22 cellular contexts compared by ENCODE assay signal in genomic region chr11:122864386-122864785, GRCh38. TPM values are rescaled to one million over a fixed set of nuclear protein-coding genes. Genes with fewer than 3 reads are reported as not detected.
DNase-seq lines count a peak whose midpoint lies in the region; ATAC-seq and TF ChIP-seq lines count a peak whose summit lies in the region.
"Had no signal": no experiment of that assay in that cellular context is flagged by ENCODE, and none has a peak within 500 bp of the region (broad histone marks: within the 10 kb centered on the region; RNA-seq: fewer than 3 reads in every experiment).

No MANE protein-coding gene starts in this region.

- no peaks in the 10 kb centered on the region for H3K4me1 ChIP-seq in muscle layer of duodenum (ENCODE audit: control insufficient read depth in 1 of 2, insufficient read depth in 2 of 2, low read length in 2 of 2)
- H3K4me1 ChIP-seq: right atrium auricular region had no signal

- peaks cover 21% of the 10 kb centered on the region for H3K4me1 Mint-ChIP-seq in CD14-positive monocyte

- H3K36me3 Mint-ChIP-seq in CD14-positive monocyte, result peaks cover 15 to 19% of the 10 kb centered on the region in 2 donors
- H3K36me3 Mint-ChIP-seq: stimulated activated naive B cell treated with anti-CD40 and anti-IgM and Interleukin-4, amounts not matched to agents 10 μg/mL and 1 μg/mL and 100 μg/mL, for 72 hours had no signal

- H3K27me3 Mint-ChIP-seq in CD14-positive monocyte (ENCODE audit: low read depth in 3 of 3), result peaks cover 6 to 9% (median 6%) of the 10 kb centered on the region in 3 donors

- DNase-seq in CD14-positive monocyte (ENCODE audit: low spot score), result no peak
- DNase-seq in MV-4-11 (lab: John Stamatoyannopoulos, UW), result peak; percentile 41
- DNase-seq in cardiac fibroblast (ENCODE audit: low read depth in 2 of 2), result peak; percentile 6 to 15
- DNase-seq in NCI-H1436 treated with DMSO at 0.1 percent for 48 hours (lab: John Stamatoyannopoulos, UW), result no peak
- DNase-seq in anterior cingulate cortex (lab: John Stamatoyannopoulos, UW), result no peak
- no peak for DNase-seq in left ventricle myocardium superior
- DNase-seq: natural killer cell; NCI-H510A treated with DMSO at 0.1 percent for 48 hours; stimulated activated naive B cell treated with anti-CD40 and anti-IgM and Interleukin-4, amounts not matched to agents 10 μg/mL and 1 μg/mL and 100 μg/mL, for 72 hours had no signal

- H3K27me3 ChIP-seq in muscle layer of duodenum (ENCODE audit: low read depth, low read length), result peaks cover 4% of the 10 kb centered on the region
- H3K27me3 ChIP-seq: right atrium auricular region had no signal

- H3K4me3 Mint-ChIP-seq in CD14-positive monocyte, result peak overlapping the region; percentile 68 to 92
- H3K4me3 Mint-ChIP-seq: activated naive CD4-positive, alpha-beta T cell treated with anti-CD3 and anti-CD28 coated beads for 36 hours; natural killer cell; T-helper 1 cell treated with Interleukin-12 subunit alpha and Interleukin-12 subunit beta and Interleukin-4 antibody, amounts not matched to agents 30 μg/mL and 1 μg/mL, for 36 hours had no signal

- ATAC-seq in activated CD4-positive, CD25-positive, alpha-beta regulatory T cell treated with anti-CD3 and anti-CD28 coated beads, Interleukin-2, amount 50 U/mL, for 24 hours, result no peak
- no peak for ATAC-seq in left ventricle myocardium superior
- ATAC-seq: natural killer cell had no signal

- H3K9me3 Mint-ChIP-seq in CD14-positive monocyte, result peaks cover 0 to 2% (median 0%) of the 10 kb centered on the region in 7 donors
- H3K9me3 Mint-ChIP-seq: activated naive CD4-positive, alpha-beta T cell treated with anti-CD3 and anti-CD28 coated beads for 36 hours; natural killer cell; stimulated activated naive B cell treated with anti-CD40 and anti-IgM and Interleukin-4, amounts not matched to agents 10 μg/mL and 1 μg/mL and 100 μg/mL, for 72 hours; T-helper 1 cell treated with Interleukin-12 subunit alpha and Interleukin-12 subunit beta and Interleukin-4 antibody, amounts not matched to agents 30 μg/mL and 1 μg/mL, for 36 hours had no signal

- TF ChIP-seq CTCF in CD14-positive monocyte (IDR thresholded peaks at IDR 0.05), result no peak
- no peak for TF ChIP-seq CTCF in cardiac fibroblast (IDR thresholded peaks at IDR 0.05; ENCODE audit: low read depth, low read length)

- H3K27ac Mint-ChIP-seq in CD14-positive monocyte, result peak overlapping the region; percentile 92 to 99 (median 97)
- H3K27ac Mint-ChIP-seq: activated naive CD4-positive, alpha-beta T cell treated with anti-CD3 and anti-CD28 coated beads for 36 hours; stimulated activated naive B cell treated with anti-CD40 and anti-IgM and Interleukin-4, amounts not matched to agents 10 μg/mL and 1 μg/mL and 100 μg/mL, for 72 hours; T-helper 1 cell treated with Interleukin-12 subunit alpha and Interleukin-12 subunit beta and Interleukin-4 antibody, amounts not matched to agents 30 μg/mL and 1 μg/mL, for 36 hours had no signal

- peak overlapping the region; percentile 11 for H3K27ac ChIP-seq in muscle layer of duodenum (ENCODE audit: low read length)
- H3K27ac ChIP-seq: C4-2B, right atrium auricular region, VCaP had no signal

- intact Hi-C loops in CD14-positive monocyte (cut with micrococcal nuclease) (loop anchor here (2.0 to 5.0 kb wide), 3 partner anchors 158 to 198 kb away; partner anchors contain the start of gene HSPA8 (in 1 of the 2)), left ventricle myocardium superior (cut with micrococcal nuclease) (loop anchor here (10.0 kb wide), 2 partner anchors 160 to 190 kb away; no protein-coding TSS in a partner anchor)

- H3K4me3 ChIP-seq in cardiac fibroblast (replicated peaks in 1 of 2; ENCODE audit: low read depth in 2 of 2, low read length in 2 of 2) (no peak overlapping the region), muscle layer of duodenum (ENCODE audit: low read depth in 1 of 2, low read length in 2 of 2) (no peak overlapping the region)
- H3K4me3 ChIP-seq: right atrium auricular region had no signal

- no peaks in the 10 kb centered on the region for H3K36me3 ChIP-seq in muscle layer of duodenum (ENCODE audit: control insufficient read depth in 1 of 2, insufficient read depth in 2 of 2, low read length in 2 of 2)
- H3K36me3 ChIP-seq: right atrium auricular region had no signal

- no peaks in the 10 kb centered on the region for H3K9me3 ChIP-seq in muscle layer of duodenum (ENCODE audit: control insufficient read depth in 1 of 2, low read length in 2 of 2)
- H3K9me3 ChIP-seq: right atrium auricular region had no signal

RNA-seq across cellular contexts. Expression of gene JHY, which starts 18.2 kb away (rescaled TPM):
- under 1 TPM; 0.68 to 0.89 TPM for polyA plus RNA-seq in CD14-positive monocyte
- 1.8 TPM for total RNA-seq in left ventricle myocardium superior

RNA-seq across cellular contexts. Expression of gene CRTAM, which starts 26.1 kb away (rescaled TPM):
- polyA plus RNA-seq in CD14-positive monocyte, result 1 to 10 TPM; 5.2 to 5.5 TPM
- not detected for total RNA-seq in left ventricle myocardium superior
- total RNA-seq: dermis microvascular lymphatic vessel endothelial cell, M059J, mesenteric fat pad, osteocyte had no signal
- polyA plus RNA-seq: AG04450, aorta had no signal

Comparison
In these comparisons a context has a peak if more than half of its experiments do, and no peak if none do; other contexts are left out.
1. DNase-seq: peak in MV-4-11 (single experiment) and cardiac fibroblast (2 of 2); none in CD14-positive monocyte (single experiment), NCI-H1436 treated with DMSO at 0.1 percent for 48 hours (single experiment), anterior cingulate cortex (0 of 58) and left ventricle myocardium superior (single experiment).